Comparison of ENCODE assay signal across 24 cellular contexts in the genomic region with DNA sequence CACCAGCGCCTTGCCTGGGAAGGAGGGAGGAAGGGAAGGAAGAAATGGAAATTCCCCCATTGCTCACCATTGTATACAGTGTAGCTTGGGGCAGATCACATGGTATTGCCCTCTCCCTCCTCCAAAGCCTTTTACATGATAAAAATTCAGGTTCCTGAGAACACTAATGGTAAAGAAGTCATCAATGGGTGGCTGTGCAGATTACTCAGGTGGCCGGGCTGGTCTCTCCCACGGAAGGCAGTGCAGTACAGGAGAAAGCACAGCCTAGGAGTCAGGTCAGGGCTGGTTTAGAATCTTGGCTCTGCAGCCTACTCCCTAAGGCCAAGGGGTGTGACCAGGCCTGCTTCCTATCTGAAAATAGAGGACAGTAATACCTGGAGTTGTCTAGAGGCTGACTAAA.
"Had no signal": no experiment of that assay in that cellular context is flagged by ENCODE, and none has a peak within 500 bp of the region (broad histone marks: within the 10 kb centered on the region; RNA-seq: fewer than 3 reads in every experiment).

No MANE protein-coding gene starts in this region.

- FAIRE-seq: endothelial cell of umbilical vein had no signal

- DNase-seq: activated CD4-positive, alpha-beta T cell treated with anti-CD3 and anti-CD28 coated beads for 1 hour; activated gamma-delta T cell treated with Interleukin-2 at 50 U/mL for 16 hours; activated T-cell treated with anti-CD3 and anti-CD28 coated beads for 4 hours; adrenal gland; dermis blood vessel endothelial cell; effector memory CD4-positive, alpha-beta T cell; gastrocnemius medialis; heart left ventricle; kidney glomerular epithelial cell; left ventricle myocardium superior; ovary; psoas muscle; right lobe of liver; stimulated activated CD4-positive, alpha-beta T cell treated with anti-CD3 and anti-CD28 coated beads, Interleukin-4, amount 100 ng/mL, for 4 hours; stimulated activated naive B cell treated with anti-CD40 and anti-IgM and Interleukin-4, amounts not matched to agents 10 μg/mL and 1 μg/mL and 100 μg/mL, for 72 hours; T-helper 2 cell; thyroid gland had no signal

- H3K4me3 Mint-ChIP-seq: activated T-helper 1 cell treated with anti-CD3 and anti-CD28 coated beads, Interleukin-12 subunit alpha, Interleukin-12 subunit beta, Interleukin-2, Interleukin-4 antibody, amounts not matched to agents 30 ng/mL and 10 ng/mL and 1 ng/mL, durations not matched to agents 14 hours and 24 hours and 36 hours; memory B cell; neural crest cell; stimulated activated naive B cell treated with anti-CD40 and anti-IgM and Interleukin-4, amounts not matched to agents 10 μg/mL and 1 μg/mL and 100 μg/mL, for 72 hours had no signal

- ATAC-seq: activated naive CD4-positive, alpha-beta T cell treated with anti-CD3 and anti-CD28 coated beads, Interleukin-2, amount 50 U/mL, for 72 hours; gastrocnemius medialis; heart left ventricle; left ventricle myocardium superior; psoas muscle; stimulated activated naive B cell treated with anti-CD40 and anti-IgM and Interleukin-4, amounts not matched to agents 10 μg/mL and 1 μg/mL and 100 μg/mL, for 72 hours had no signal

- H3K9me3 Mint-ChIP-seq: activated T-helper 1 cell treated with anti-CD3 and anti-CD28 coated beads, Interleukin-12 subunit alpha, Interleukin-12 subunit beta, Interleukin-2, Interleukin-4 antibody, amounts not matched to agents 30 ng/mL and 10 ng/mL and 1 ng/mL, durations not matched to agents 14 hours and 24 hours and 36 hours; neural crest cell had no signal

- H3K4me3 ChIP-seq: adrenal gland, cardiac muscle cell, gastrocnemius medialis, heart left ventricle, ovary, psoas muscle, right lobe of liver, thyroid gland had no signal

- H3K27ac Mint-ChIP-seq: activated naive CD4-positive, alpha-beta T cell treated with anti-CD3 and anti-CD28 coated beads, Interleukin-2, amount 50 U/mL, for 72 hours; activated T-helper 1 cell treated with anti-CD3 and anti-CD28 coated beads, Interleukin-12 subunit alpha, Interleukin-12 subunit beta, Interleukin-2, Interleukin-4 antibody, amounts not matched to agents 30 ng/mL and 10 ng/mL and 1 ng/mL, durations not matched to agents 14 hours and 24 hours and 36 hours; memory B cell; stimulated activated naive B cell treated with anti-CD40 and anti-IgM and Interleukin-4, amounts not matched to agents 10 μg/mL and 1 μg/mL and 100 μg/mL, for 72 hours had no signal

- H3K4me1 ChIP-seq: gastrocnemius medialis, heart left ventricle, psoas muscle, right lobe of liver, thyroid gland had no signal

- H3K9me3 ChIP-seq: adrenal gland, gastrocnemius medialis, heart left ventricle, ovary, psoas muscle, right lobe of liver, thyroid gland had no signal

- H3K4me1 Mint-ChIP-seq: memory B cell; stimulated activated naive B cell treated with anti-CD40 and anti-IgM and Interleukin-4, amounts not matched to agents 10 μg/mL and 1 μg/mL and 100 μg/mL, for 72 hours had no signal

- H3K27me3 ChIP-seq: adrenal gland, cardiac muscle cell, gastrocnemius medialis, heart left ventricle, ovary, right lobe of liver, thyroid gland had no signal

- H3K36me3 ChIP-seq: adrenal gland, cardiac muscle cell, gastrocnemius medialis, heart left ventricle, ovary, right lobe of liver, thyroid gland had no signal

- H3K36me3 Mint-ChIP-seq: activated naive CD4-positive, alpha-beta T cell treated with anti-CD3 and anti-CD28 coated beads, Interleukin-2, amount 50 U/mL, for 72 hours; memory B cell; stimulated activated naive B cell treated with anti-CD40 and anti-IgM and Interleukin-4, amounts not matched to agents 10 μg/mL and 1 μg/mL and 100 μg/mL, for 72 hours had no signal

- H3K27ac ChIP-seq: adrenal gland, cardiac muscle cell, gastrocnemius medialis, heart left ventricle, ovary, psoas muscle, right lobe of liver, thyroid gland, VCaP had no signal
